In the genomic region with DNA sequence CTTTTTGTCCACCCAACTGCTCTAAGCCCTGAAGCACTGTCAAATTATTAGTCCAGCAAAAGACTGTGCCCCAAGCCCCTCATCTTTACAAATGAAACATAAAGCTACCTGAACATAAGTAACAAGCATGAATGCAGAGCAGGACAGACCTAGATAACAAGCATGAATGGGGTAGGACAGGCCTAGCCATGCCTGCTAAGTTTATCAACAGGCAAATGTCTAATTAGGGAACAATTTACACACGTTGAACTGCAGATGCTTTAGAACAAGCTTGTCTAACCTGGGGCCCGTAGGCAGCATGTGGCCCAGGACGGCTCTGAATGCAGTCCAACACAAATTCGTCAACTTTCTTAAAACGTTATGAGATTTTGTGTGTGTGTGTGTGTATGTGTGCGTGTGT, we compare ENCODE assay signal across 20 cellular contexts. TPM values are rescaled to one million over a fixed set of nuclear protein-coding genes. Genes with fewer than 3 reads are reported as not detected.
DNase-seq lines count a peak whose midpoint lies in the region; ATAC-seq, FAIRE-seq and TF ChIP-seq lines count a peak whose summit lies in the region.
"Had no signal": no experiment of that assay in that cellular context is flagged by ENCODE, and none has a peak within 500 bp of the region (broad histone marks: within the 10 kb centered on the region; RNA-seq: fewer than 3 reads in every experiment).

No MANE protein-coding gene starts in this region.

- peaks cover 33% of the 10 kb centered on the region for H3K36me3 Mint-ChIP-seq in progenitor cell of endocrine pancreas (ENCODE audit: insufficient read depth)

- DNase-seq in Right ventricle myocardium superior, result no peak
- no peak for DNase-seq in left ventricle myocardium inferior
- DNase-seq in NCI-H1105 (lab: John Stamatoyannopoulos, UW), result peak; percentile 55
- DNase-seq in epithelial cell of esophagus (ENCODE audit: low read depth), result peak; percentile 13
- DNase-seq in progenitor cell of endocrine pancreas (ENCODE audit: low spot score, unreplicated experiment), result no peak
- DNase-seq in NCI-H146 (lab: John Stamatoyannopoulos, UW), result no peak
- no peak for DNase-seq in D721Med (ENCODE audit: insufficient read length, low spot score)
- DNase-seq: CD8-positive, alpha-beta T cell; DND-41; GDM1; HFFc6; IMR-90; MV-4-11; NCI-H2081 treated with DMSO at 0.1 percent for 48 hours; NCI-H2227 treated with DMSO at 0.1 percent for 48 hours; NK-92 treated with Interleukin-12 subunit alpha and Interleukin-12 subunit beta, amount 100 ng/mL, for 24 hours; OCI-M1 had no signal

- H3K36me3 ChIP-seq in left ventricle myocardium inferior, result peaks cover 45% of the 10 kb centered on the region

- TF ChIP-seq CTCF in left ventricle myocardium inferior (IDR thresholded peaks at IDR 0.05; ENCODE audit: borderline replicate concordance) (no peak), epithelial cell of esophagus (IDR thresholded peaks at IDR 0.05; ENCODE audit: insufficient read depth, low read depth, low read length, missing control alignments) (no peak), progenitor cell of endocrine pancreas (IDR thresholded peaks at IDR 0.05; ENCODE audit: unreplicated experiment) (no peak), D721Med (IDR thresholded peaks at IDR 0.05; ENCODE audit: insufficient read depth, missing control alignments) (no peak)

- no peaks in the 10 kb centered on the region for H3K9me3 Mint-ChIP-seq in progenitor cell of endocrine pancreas (ENCODE audit: low read depth)
- H3K9me3 Mint-ChIP-seq: CD8-positive, alpha-beta T cell; HFFc6 had no signal

- peaks cover 49% of the 10 kb centered on the region for H3K4me1 ChIP-seq in left ventricle myocardium inferior
- H3K4me1 ChIP-seq: BLaER1 had no signal

- peaks cover 9% of the 10 kb centered on the region for H3K4me1 Mint-ChIP-seq in progenitor cell of endocrine pancreas (ENCODE audit: low read depth)

- H3K27ac ChIP-seq in left ventricle myocardium inferior (replicated peaks), result no peak overlapping the region
- H3K27ac ChIP-seq: BLaER1 had no signal

- FAIRE-seq in D721Med (lab: Jason Lieb, UNC), result no peak
- FAIRE-seq: A204.1 had no signal

- peak overlapping the region; percentile 58 for H3K27ac Mint-ChIP-seq in progenitor cell of endocrine pancreas
- H3K27ac Mint-ChIP-seq: CD8-positive, alpha-beta T cell; HFFc6 had no signal

- H3K27me3 Mint-ChIP-seq in progenitor cell of endocrine pancreas, result no peaks in the 10 kb centered on the region

- H3K27me3 ChIP-seq in left ventricle myocardium inferior (ENCODE audit: low read depth), result no peaks in the 10 kb centered on the region
- H3K27me3 ChIP-seq: BLaER1 had no signal

- ATAC-seq in Right ventricle myocardium superior (ENCODE audit: poor library complexity), result peak; percentile 34
- ATAC-seq in HG02970 (IDR thresholded peaks at IDR 0.05; ENCODE audit: low FRiP score, unreplicated experiment), result no peak
- ATAC-seq: CD8-positive, alpha-beta T cell had no signal

- intact Hi-C loops in Right ventricle myocardium superior (cut with DNase I) (no loop called here), left ventricle myocardium inferior (cut with micrococcal nuclease) (no loop called here)

- no peaks in the 10 kb centered on the region for H3K9me3 ChIP-seq in left ventricle myocardium inferior (replicated peaks)

- no peak overlapping the region for H3K4me3 ChIP-seq in left ventricle myocardium inferior
- H3K4me3 ChIP-seq in epithelial cell of esophagus (ENCODE audit: low read length), result no peak overlapping the region
- H3K4me3 ChIP-seq: BLaER1 had no signal

- no peak overlapping the region for H3K4me3 Mint-ChIP-seq in progenitor cell of endocrine pancreas (ENCODE audit: low read depth)
- H3K4me3 Mint-ChIP-seq: CD8-positive, alpha-beta T cell; HFFc6 had no signal

RNA-seq across cellular contexts. Expression of gene FBXO30, which starts 13.6 kb away (rescaled TPM):
- 12.8 TPM for total RNA-seq in Right ventricle myocardium superior
- total RNA-seq in left ventricle myocardium inferior, result 16.7 TPM
- total RNA-seq in progenitor cell of endocrine pancreas, result 13.1 and 13.3 TPM in 2 replicates

Comparison
In these comparisons a context has a peak if more than half of its experiments do, and no peak if none do; other contexts are left out.
1. DNase-seq: peak in NCI-H1105 (single experiment) and epithelial cell of esophagus (single experiment); none in Right ventricle myocardium superior (single experiment), left ventricle myocardium inferior (single experiment), progenitor cell of endocrine pancreas (single experiment), NCI-H146 (single experiment) and D721Med (single experiment).